Comparison of ENCODE assay signal across 35 cellular contexts in the genomic region with DNA sequence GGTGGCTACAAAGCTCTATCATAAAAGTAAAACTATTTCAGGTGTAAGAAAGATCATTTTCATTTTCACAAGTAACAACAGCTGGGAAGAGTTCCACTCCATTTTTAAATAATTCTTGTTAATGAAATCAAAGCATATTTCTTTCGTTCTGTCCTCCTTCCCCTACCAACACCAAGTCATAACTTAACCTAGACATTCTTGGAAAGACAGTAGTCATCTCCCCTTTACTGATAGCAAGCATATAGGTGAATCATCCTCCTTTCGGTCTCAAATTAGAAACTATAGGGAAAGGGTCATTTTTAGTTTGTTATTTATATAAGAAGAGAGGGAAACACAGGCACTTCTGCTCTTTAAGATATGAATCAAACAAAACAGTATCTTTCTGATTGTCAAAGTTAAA. TPM values are rescaled to one million over a fixed set of nuclear protein-coding genes. Genes with fewer than 3 reads are reported as not detected.
"Had no signal": no experiment of that assay in that cellular context is flagged by ENCODE, and none has a peak within 500 bp of the region (broad histone marks: within the 10 kb centered on the region; RNA-seq: fewer than 3 reads in every experiment).

No MANE protein-coding gene starts in this region.

- H3K27ac Mint-ChIP-seq: activated B cell treated with CpG ODN at 0.5 μM for 24 hours; activated CD4-positive, alpha-beta memory T cell treated with anti-CD3 and anti-CD28 coated beads, Interleukin-2, amount 10 ng/mL, durations not matched to agents 7 days and 5 days; activated CD4-positive, alpha-beta T cell treated with anti-CD3 and anti-CD28 coated beads, Interleukin-2, amount 10 ng/mL, durations not matched to agents 7 days and 5 days; activated CD8-positive, alpha-beta memory T cell treated with anti-CD3 and anti-CD28 coated beads, Interleukin-2, amount 10 ng/mL, durations not matched to agents 7 days and 5 days; activated CD8-positive, alpha-beta T cell treated with anti-CD3 and anti-CD28 coated beads, Interleukin-2, amount 10 ng/mL, durations not matched to agents 7 days and 5 days; activated naive CD4-positive, alpha-beta T cell treated with anti-CD3 and anti-CD28 coated beads for 36 hours; activated naive CD4-positive, alpha-beta T cell treated with anti-CD3 and anti-CD28 coated beads, Interleukin-2, amount 50 U/mL, for 72 hours; activated naive CD8-positive, alpha-beta T cell treated with anti-CD3 and anti-CD28 coated beads for 36 hours; activated T-cell treated with anti-CD3 and anti-CD28 coated beads, Interleukin-2, amount 50 U/mL, for 72 hours; activated T-helper 1 cell treated with anti-CD3 and anti-CD28 coated beads, Interleukin-12 subunit alpha, Interleukin-12 subunit beta, Interleukin-2, Interleukin-4 antibody, amounts not matched to agents 30 ng/mL and 10 ng/mL and 1 ng/mL, durations not matched to agents 14 hours and 24 hours and 36 hours; activated T-helper 17 cell treated with anti-CD3 and anti-CD28 coated beads, Interleukin-2, amount 50 U/mL, for 72 hours; T-helper 1 cell treated with Interleukin-12 subunit alpha and Interleukin-12 subunit beta and Interleukin-4 antibody, amounts not matched to agents 30 μg/mL and 1 μg/mL, for 36 hours; T-helper 2 cell treated with Interferon-gamma antibody and Interleukin-4, amounts not matched to agents 5 μg/mL and 100 μg/mL, for 36 hours had no signal

- H3K27ac ChIP-seq: adrenal gland, body of pancreas, brain microvascular endothelial cell, breast epithelium, VCaP had no signal

- H3K27me3 Mint-ChIP-seq: activated B cell treated with CpG ODN at 0.5 μM for 24 hours; activated CD4-positive, alpha-beta memory T cell treated with anti-CD3 and anti-CD28 coated beads, Interleukin-2, amount 10 ng/mL, durations not matched to agents 7 days and 5 days; activated CD4-positive, alpha-beta T cell treated with anti-CD3 and anti-CD28 coated beads, Interleukin-2, amount 10 ng/mL, durations not matched to agents 7 days and 5 days; activated CD8-positive, alpha-beta memory T cell treated with anti-CD3 and anti-CD28 coated beads, Interleukin-2, amount 10 ng/mL, durations not matched to agents 7 days and 5 days; activated naive CD8-positive, alpha-beta T cell treated with anti-CD3 and anti-CD28 coated beads for 36 hours; activated T-helper 17 cell treated with anti-CD3 and anti-CD28 coated beads, Interleukin-2, amount 50 U/mL, for 72 hours had no signal

- H3K9me3 Mint-ChIP-seq: activated B cell treated with CpG ODN at 0.5 μM for 24 hours; activated CD4-positive, alpha-beta T cell treated with anti-CD3 and anti-CD28 coated beads, Interleukin-2, amount 10 ng/mL, durations not matched to agents 7 days and 5 days; activated T-helper 1 cell treated with anti-CD3 and anti-CD28 coated beads, Interleukin-12 subunit alpha, Interleukin-12 subunit beta, Interleukin-2, Interleukin-4 antibody, amounts not matched to agents 30 ng/mL and 10 ng/mL and 1 ng/mL, durations not matched to agents 14 hours and 24 hours and 36 hours; T-helper 1 cell treated with Interleukin-12 subunit alpha and Interleukin-12 subunit beta and Interleukin-4 antibody, amounts not matched to agents 30 μg/mL and 1 μg/mL, for 36 hours had no signal

- H3K9me3 ChIP-seq: adrenal gland, body of pancreas, breast epithelium had no signal

- H3K4me3 ChIP-seq: adrenal gland, body of pancreas, breast epithelium had no signal

- DNase-seq: activated B cell treated with CpG ODN at 0.5 μM for 24 hours; activated CD4-positive, alpha-beta memory T cell treated with anti-CD3 and anti-CD28 coated beads, Interleukin-2, amount 10 ng/mL, durations not matched to agents 7 days and 5 days; activated CD4-positive, alpha-beta T cell treated with anti-CD3 and anti-CD28 coated beads for 48 hours; activated CD4-positive, alpha-beta T cell treated with anti-CD3 and anti-CD28 coated beads, Interleukin-2, amount 10 ng/mL, durations not matched to agents 7 days and 5 days; activated CD4-positive, alpha-beta T cell treated with anti-CD3 and anti-CD28 coated beads, Interleukin-2, amount 50 U/mL, for 48 hours; activated CD4-positive, CD25-positive, alpha-beta regulatory T cell treated with anti-CD3 and anti-CD28 coated beads, Interleukin-2, amount 50 U/mL, for 72 hours; activated CD8-positive, alpha-beta memory T cell treated with anti-CD3 and anti-CD28 coated beads for 24 hours; activated CD8-positive, alpha-beta memory T cell treated with anti-CD3 and anti-CD28 coated beads, Interleukin-2, amount 10 ng/mL, durations not matched to agents 7 days and 5 days; activated CD8-positive, alpha-beta memory T cell treated with anti-CD3 and anti-CD28 coated beads, Interleukin-2, amount 50 U/mL, for 48 hours; activated CD8-positive, alpha-beta T cell treated with anti-CD3 and anti-CD28 coated beads, Interleukin-2, amount 10 ng/mL, durations not matched to agents 7 days and 5 days; activated effector memory CD4-positive, alpha-beta T cell treated with anti-CD3 and anti-CD28 coated beads, Interleukin-2, amount 50 U/mL, for 16 hours; activated gamma-delta T cell treated with Interleukin-2 at 50 U/mL for 16 hours; activated naive CD4-positive, alpha-beta T cell; activated naive CD4-positive, alpha-beta T cell treated with anti-CD3 and anti-CD28 coated beads for 36 hours; activated naive CD4-positive, alpha-beta T cell treated with anti-CD3 and anti-CD28 coated beads, Interleukin-2, amount 50 U/mL, for 16 hours; activated naive CD8-positive, alpha-beta T cell treated with anti-CD3 and anti-CD28 coated beads for 36 hours; activated T-cell treated with anti-CD3 and anti-CD28 coated beads, Interleukin-2, amount 50 U/mL, for 1 hour; activated T-cell treated with anti-CD3 and anti-CD28 coated beads, Interleukin-2, amount 50 U/mL, for 4 hours; activated T-cell treated with anti-CD3 and anti-CD28 coated beads, Interleukin-2, amount 50 U/mL, for 72 hours; adrenal gland; amniotic stem cell; aorta; body of pancreas; brain microvascular endothelial cell; central memory CD4-positive, alpha-beta T cell; T-helper 1 cell; T-helper 2 cell; T-helper 9 cell had no signal

- H3K4me3 Mint-ChIP-seq: activated B cell treated with CpG ODN at 0.5 μM for 24 hours; activated CD4-positive, alpha-beta memory T cell treated with anti-CD3 and anti-CD28 coated beads, Interleukin-2, amount 10 ng/mL, durations not matched to agents 7 days and 5 days; activated CD4-positive, alpha-beta T cell treated with anti-CD3 and anti-CD28 coated beads, Interleukin-2, amount 10 ng/mL, durations not matched to agents 7 days and 5 days; activated CD8-positive, alpha-beta memory T cell treated with anti-CD3 and anti-CD28 coated beads, Interleukin-2, amount 10 ng/mL, durations not matched to agents 7 days and 5 days; activated CD8-positive, alpha-beta T cell treated with anti-CD3 and anti-CD28 coated beads, Interleukin-2, amount 10 ng/mL, durations not matched to agents 7 days and 5 days; activated naive CD4-positive, alpha-beta T cell treated with anti-CD3 and anti-CD28 coated beads for 36 hours; activated naive CD8-positive, alpha-beta T cell treated with anti-CD3 and anti-CD28 coated beads for 36 hours; activated T-cell treated with anti-CD3 and anti-CD28 coated beads, Interleukin-2, amount 50 U/mL, for 4 hours; activated T-cell treated with anti-CD3 and anti-CD28 coated beads, Interleukin-2, amount 50 U/mL, for 72 hours; activated T-helper 1 cell treated with anti-CD3 and anti-CD28 coated beads, Interleukin-12 subunit alpha, Interleukin-12 subunit beta, Interleukin-2, Interleukin-4 antibody, amounts not matched to agents 30 ng/mL and 10 ng/mL and 1 ng/mL, durations not matched to agents 14 hours and 24 hours and 36 hours; activated T-helper 17 cell treated with anti-CD3 and anti-CD28 coated beads, Interleukin-2, amount 50 U/mL, for 72 hours; T-helper 1 cell treated with Interleukin-12 subunit alpha and Interleukin-12 subunit beta and Interleukin-4 antibody, amounts not matched to agents 30 μg/mL and 1 μg/mL, for 36 hours; T-helper 2 cell treated with Interferon-gamma antibody and Interleukin-4, amounts not matched to agents 5 μg/mL and 100 μg/mL, for 36 hours had no signal

- ATAC-seq: activated CD8-positive, alpha-beta memory T cell treated with anti-CD3 and anti-CD28 coated beads, Interleukin-2, amount 10 ng/mL, durations not matched to agents 7 days and 5 days; activated CD8-positive, alpha-beta T cell treated with anti-CD3 and anti-CD28 coated beads, Interleukin-2, amount 10 ng/mL, durations not matched to agents 7 days and 5 days; activated naive CD4-positive, alpha-beta T cell treated with anti-CD3 and anti-CD28 coated beads, Interleukin-2, amount 50 U/mL, for 72 hours; activated T-cell treated with anti-CD3 and anti-CD28 coated beads, Interleukin-2, amount 50 U/mL, for 4 hours; activated T-cell treated with anti-CD3 and anti-CD28 coated beads, Interleukin-2, amount 50 U/mL, for 72 hours; activated T-helper 17 cell treated with anti-CD3 and anti-CD28 coated beads, Interleukin-2, amount 50 U/mL, for 72 hours; body of pancreas had no signal

- H3K36me3 Mint-ChIP-seq: activated CD8-positive, alpha-beta memory T cell treated with anti-CD3 and anti-CD28 coated beads, Interleukin-2, amount 10 ng/mL, durations not matched to agents 7 days and 5 days; activated naive CD4-positive, alpha-beta T cell treated with anti-CD3 and anti-CD28 coated beads, Interleukin-2, amount 50 U/mL, for 72 hours; activated naive CD8-positive, alpha-beta T cell treated with anti-CD3 and anti-CD28 coated beads for 36 hours had no signal

- H3K36me3 ChIP-seq: brain microvascular endothelial cell had no signal

- H3K27me3 ChIP-seq: adrenal gland, body of pancreas, brain microvascular endothelial cell, breast epithelium had no signal

- H3K4me1 Mint-ChIP-seq: activated B cell treated with CpG ODN at 0.5 μM for 24 hours; activated CD4-positive, alpha-beta memory T cell treated with anti-CD3 and anti-CD28 coated beads, Interleukin-2, amount 10 ng/mL, durations not matched to agents 7 days and 5 days; activated CD4-positive, alpha-beta T cell treated with anti-CD3 and anti-CD28 coated beads, Interleukin-2, amount 10 ng/mL, durations not matched to agents 7 days and 5 days; activated CD8-positive, alpha-beta memory T cell treated with anti-CD3 and anti-CD28 coated beads, Interleukin-2, amount 10 ng/mL, durations not matched to agents 7 days and 5 days; activated naive CD8-positive, alpha-beta T cell treated with anti-CD3 and anti-CD28 coated beads for 36 hours; activated T-helper 17 cell treated with anti-CD3 and anti-CD28 coated beads, Interleukin-2, amount 50 U/mL, for 72 hours had no signal

- H3K4me1 ChIP-seq: adrenal gland, body of pancreas, breast epithelium had no signal

RNA-seq across cellular contexts. Expression of a gene that starts 38.2 kb away (rescaled TPM):
- total RNA-seq: activated B cell treated with CpG ODN at 0.5 μM for 24 hours; activated CD4-positive, alpha-beta memory T cell treated with anti-CD3 and anti-CD28 coated beads, Interleukin-2, amount 10 ng/mL, durations not matched to agents 7 days and 5 days; activated CD4-positive, alpha-beta T cell treated with anti-CD3 and anti-CD28 coated beads, Interleukin-2, amount 10 ng/mL, durations not matched to agents 7 days and 5 days; activated CD8-positive, alpha-beta memory T cell treated with anti-CD3 and anti-CD28 coated beads, Interleukin-2, amount 10 ng/mL, durations not matched to agents 7 days and 5 days; activated CD8-positive, alpha-beta T cell treated with anti-CD3 and anti-CD28 coated beads, Interleukin-2, amount 10 ng/mL, durations not matched to agents 7 days and 5 days; activated naive CD4-positive, alpha-beta T cell treated with anti-CD3 and anti-CD28 coated beads for 36 hours; activated naive CD4-positive, alpha-beta T cell treated with anti-CD3 and anti-CD28 coated beads, Interleukin-2, amount 50 U/mL, for 72 hours; activated naive CD8-positive, alpha-beta T cell treated with anti-CD3 and anti-CD28 coated beads for 36 hours; activated T-cell treated with anti-CD3 and anti-CD28 coated beads, Interleukin-2, amount 50 U/mL, for 72 hours; activated T-helper 1 cell treated with anti-CD3 and anti-CD28 coated beads, Interleukin-12 subunit alpha, Interleukin-12 subunit beta, Interleukin-2, Interleukin-4 antibody, amounts not matched to agents 30 ng/mL and 10 ng/mL and 1 ng/mL, durations not matched to agents 14 hours and 24 hours and 36 hours; activated T-helper 17 cell treated with anti-CD3 and anti-CD28 coated beads, Interleukin-2, amount 50 U/mL, for 72 hours had no signal
